9 cellular contexts compared by ENCODE assay signal in the genomic region with DNA sequence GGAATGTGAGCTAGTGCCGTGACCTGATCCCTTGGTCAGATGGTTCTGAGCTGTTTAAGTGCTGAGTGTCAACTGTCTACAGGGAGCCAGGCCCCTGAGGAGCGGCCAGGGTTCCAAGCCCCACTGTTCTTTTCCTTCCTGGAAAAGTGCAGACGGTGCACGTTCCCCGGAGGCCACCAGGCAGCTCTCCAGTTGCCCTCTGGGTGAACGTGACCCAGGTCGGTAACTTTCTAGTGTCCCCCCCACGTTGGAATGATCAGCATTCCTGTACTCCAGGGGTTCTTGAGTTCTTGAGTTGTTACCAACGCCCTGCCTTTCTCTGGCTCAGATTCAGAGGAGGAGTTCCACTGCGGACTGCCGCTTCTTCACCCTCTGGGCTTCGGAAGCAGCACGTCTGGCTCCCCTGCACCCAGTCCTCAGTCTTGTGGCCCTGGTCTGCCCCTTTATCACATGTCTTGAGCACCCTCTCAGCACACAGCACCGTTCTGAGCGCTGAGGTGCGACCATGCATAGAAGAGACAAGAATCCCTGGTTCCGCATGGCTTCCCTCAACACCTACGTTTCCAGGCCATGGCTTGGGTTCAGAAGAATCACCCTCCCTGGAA.
DNase-seq lines count a peak whose midpoint lies in the region; ATAC-seq and TF ChIP-seq lines count a peak whose summit lies in the region.
"Had no signal": no experiment of that assay in that cellular context is flagged by ENCODE, and none has a peak within 500 bp of the region (broad histone marks: within the 10 kb centered on the region; RNA-seq: fewer than 3 reads in every experiment).

No MANE protein-coding gene starts in this region.

- TF ChIP-seq CTCF in lower leg skin (IDR thresholded peaks at IDR 0.05) (no peak), tibial nerve (IDR thresholded peaks at IDR 0.05) (no peak)

- 59 to 71% methylated on average over 17 to 18 of the region's 18 CpGs for WGBS in lower leg skin, 2 donors
- 38 to 45% methylated on average over 17 of the region's 18 CpGs for WGBS in tibial nerve, 2 donors

- ATAC-seq in HG02642 (IDR thresholded peaks at IDR 0.05; ENCODE audit: poor library complexity, unreplicated experiment), result no peak
- ATAC-seq: natural killer cell had no signal

- DNase-seq in M059J (ENCODE audit: low read depth) (peak; percentile 85), cortex of kidney (lab: John Stamatoyannopoulos, UW) (peak; percentile 44), lower leg skin (ENCODE audit: low spot score in 2 of 2) (peak; percentile 47 to 87), tibial nerve (ENCODE audit: low spot score in 2 of 2) (peak in 1 of 2 donors; percentile 50), epidermal melanocyte (ENCODE audit: insufficient read length, low spot score) (no peak)
- DNase-seq in effector memory CD4-positive, alpha-beta T cell, result no peak
- DNase-seq: natural killer cell; stimulated activated CD4-positive, alpha-beta T cell treated with anti-CD3 and anti-CD28 coated beads, Interleukin-4, amount 100 ng/mL, for 4 hours had no signal

- intact Hi-C loops in lower leg skin (cut with DNase I; ENCODE audit: low total_unique reads), result no loop called here

- TF ChIP-seq EP300 in tibial nerve (IDR thresholded peaks at IDR 0.05), result peak in 1 of 2 donors; percentile 75

- H3K4me3 ChIP-seq in lower leg skin (ENCODE audit: low read depth, poor library complexity, severe bottlenecking), result no peak overlapping the region
- no peak overlapping the region for H3K4me3 ChIP-seq in tibial nerve
- H3K4me3 ChIP-seq in effector memory CD4-positive, alpha-beta T cell (ENCODE audit: insufficient read depth, low read depth, low read length, poor library complexity, severe bottlenecking), result no peak overlapping the region

- no peaks in the 10 kb centered on the region for H3K27me3 ChIP-seq in tibial nerve
- H3K27me3 ChIP-seq in effector memory CD4-positive, alpha-beta T cell (replicated peaks; ENCODE audit: control insufficient read depth, insufficient read depth, low read length, poor library complexity, severe bottlenecking), result no peaks in the 10 kb centered on the region

- no peaks in the 10 kb centered on the region for H3K9me3 ChIP-seq in tibial nerve
- H3K9me3 ChIP-seq in effector memory CD4-positive, alpha-beta T cell (ENCODE audit: control insufficient read depth, low read length), result no peaks in the 10 kb centered on the region

- H3K36me3 ChIP-seq in tibial nerve, result peaks cover 0 to 9% (median 0%) of the 10 kb centered on the region in 3 donors
- H3K36me3 ChIP-seq in effector memory CD4-positive, alpha-beta T cell (ENCODE audit: control insufficient read depth, insufficient read depth, low read length), result no peaks in the 10 kb centered on the region

- peak overlapping the region; percentile 37 to 86 (median 68) for H3K27ac ChIP-seq in tibial nerve
- no peak overlapping the region for H3K27ac ChIP-seq in effector memory CD4-positive, alpha-beta T cell (ENCODE audit: insufficient read depth, low read length, poor library complexity, severe bottlenecking)

- TF ChIP-seq POLR2A in lower leg skin (IDR thresholded peaks at IDR 0.05) (no peak), tibial nerve (IDR thresholded peaks at IDR 0.05) (no peak)

- peaks cover 0 to 72% (median 34%) of the 10 kb centered on the region in 4 donors for H3K4me1 ChIP-seq in tibial nerve
- peaks cover 3% of the 10 kb centered on the region for H3K4me1 ChIP-seq in effector memory CD4-positive, alpha-beta T cell (ENCODE audit: control insufficient read depth, insufficient read depth, low read length, poor library complexity, severe bottlenecking)

Comparison
In these comparisons a context has a peak if more than half of its experiments do, and no peak if none do; other contexts are left out.
1. DNase-seq: peak in M059J (single experiment), cortex of kidney (single experiment) and lower leg skin (2 of 2); none in epidermal melanocyte (single experiment) and effector memory CD4-positive, alpha-beta T cell (0 of 3).